Comparison of ENCODE assay signal across 8 cellular contexts in the genomic region with DNA sequence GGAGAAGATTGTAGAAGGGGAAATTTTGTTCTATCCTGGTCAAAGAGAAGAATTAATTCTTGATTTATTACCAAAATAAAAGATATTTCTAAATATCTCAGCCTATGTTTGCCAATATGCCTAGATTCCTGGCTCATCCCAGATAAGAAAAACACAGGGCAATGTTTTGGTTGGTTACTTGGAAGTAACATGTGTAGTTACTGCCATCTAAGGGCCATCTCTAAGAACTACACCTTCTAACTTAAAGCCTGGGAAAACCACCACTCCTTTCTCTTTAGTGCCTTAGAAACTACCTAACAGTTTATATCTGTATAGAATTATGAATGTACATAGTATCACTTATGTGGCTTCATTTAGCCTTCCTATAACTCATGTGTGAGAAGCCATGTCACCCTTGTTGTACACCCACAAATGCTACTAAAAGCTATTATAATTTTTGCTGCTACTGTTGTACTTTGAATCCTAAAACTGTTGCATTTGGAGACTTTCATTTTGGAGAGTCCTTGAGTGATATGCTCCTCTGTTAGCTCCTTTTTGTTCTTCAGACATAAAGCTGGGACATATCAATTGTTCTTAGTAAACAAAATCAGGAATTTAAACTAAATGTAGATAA. TPM values are rescaled to one million over a fixed set of nuclear protein-coding genes. Genes with fewer than 3 reads are reported as not detected.
DNase-seq lines count a peak whose midpoint lies in the region; ATAC-seq and TF ChIP-seq lines count a peak whose summit lies in the region.

No MANE protein-coding gene starts in this region.

- ATAC-seq in RWPE2 (ENCODE audit: low read depth) (peak; percentile 42; the same call in 1 of the 3 replicates), HG03039 (IDR thresholded peaks at IDR 0.05; ENCODE audit: unreplicated experiment) (no peak)

- no peak overlapping the region for H3K4me3 ChIP-seq in Loucy (ENCODE audit: low read length, poor library complexity, severe bottlenecking)
- H3K4me3 ChIP-seq in RWPE2 (ENCODE audit: severe bottlenecking): no peak overlapping the region

- H3K4me1 Mint-ChIP-seq in endothelial cell (ENCODE audit: unreplicated experiment): peaks cover 14% of the 10 kb centered on the region
- H3K4me1 Mint-ChIP-seq in activated CD4-positive, alpha-beta T cell treated with anti-CD3 and anti-CD28 coated beads, Interleukin-2, amount 10 ng/mL, durations not matched to agents 7 days and 5 days: peaks cover 56% of the 10 kb centered on the region

- H3K9me3 ChIP-seq in Loucy (ENCODE audit: insufficient read depth, low read depth, low read length) (no peaks in the 10 kb centered on the region), RWPE2 (ENCODE audit: severe bottlenecking) (no peaks in the 10 kb centered on the region)

- peak overlapping the region; percentile 36; the same call in 1 of the 2 replicates for H2AFZ ChIP-seq in Loucy (ENCODE audit: low read length)

- H3K4me1 ChIP-seq in Loucy (ENCODE audit: insufficient read depth, low read length, poor library complexity, severe bottlenecking) (peaks cover 18% of the 10 kb centered on the region), RWPE2 (ENCODE audit: insufficient read depth, poor library complexity, severe bottlenecking) (no peaks in the 10 kb centered on the region)

- no peak overlapping the region for H3K4me2 ChIP-seq in Loucy (ENCODE audit: low read depth, low read length, poor library complexity, severe bottlenecking)

- H3K27ac Mint-ChIP-seq in endothelial cell (ENCODE audit: unreplicated experiment): peak overlapping the region; percentile 68
- H3K27ac Mint-ChIP-seq in activated CD4-positive, alpha-beta T cell treated with anti-CD3 and anti-CD28 coated beads, Interleukin-2, amount 10 ng/mL, durations not matched to agents 7 days and 5 days: no peak overlapping the region

- no peaks in the 10 kb centered on the region for H3K9me2 ChIP-seq in Loucy (replicated peaks; ENCODE audit: low read depth, low read length)

- no peaks in the 10 kb centered on the region for H3K9me3 Mint-ChIP-seq in endothelial cell (ENCODE audit: unreplicated experiment)
- H3K9me3 Mint-ChIP-seq in activated CD4-positive, alpha-beta T cell treated with anti-CD3 and anti-CD28 coated beads, Interleukin-2, amount 10 ng/mL, durations not matched to agents 7 days and 5 days: no peaks in the 10 kb centered on the region

- H3F3A ChIP-seq in Loucy (ENCODE audit: low read depth): no peaks in the 10 kb centered on the region

- H3K9ac ChIP-seq in Loucy (ENCODE audit: low read depth, low read length, poor library complexity, severe bottlenecking): no peak overlapping the region

- no peak overlapping the region for H3K27ac ChIP-seq in RWPE2 (ENCODE audit: poor library complexity, severe bottlenecking)

- DNase-seq in Daoy (ENCODE audit: low read depth) (peak; percentile 46), RWPE2 (ENCODE audit: low spot score) (no peak), endothelial cell (ENCODE audit: low spot score) (peak; percentile 20), midbrain (lab: John Stamatoyannopoulos, UW) (peak; percentile 70), cortex of kidney (lab: John Stamatoyannopoulos, UW) (no peak)
- DNase-seq in activated CD4-positive, alpha-beta T cell treated with anti-CD3 and anti-CD28 coated beads, Interleukin-2, amount 10 ng/mL, durations not matched to agents 7 days and 5 days: no peak

- H3K36me3 ChIP-seq in Loucy (ENCODE audit: insufficient read depth, low read length) (no peaks in the 10 kb centered on the region), RWPE2 (ENCODE audit: low read depth) (no peaks in the 10 kb centered on the region)

- POLR2A ChIA-PET in activated CD4-positive, alpha-beta T cell treated with anti-CD3 and anti-CD28 coated beads, Interleukin-2, amount 10 ng/mL, durations not matched to agents 7 days and 5 days (lab: Charles Lee): no interaction called here

- H3K4me3 Mint-ChIP-seq in endothelial cell (ENCODE audit: unreplicated experiment): no peak overlapping the region
- no peak overlapping the region for H3K4me3 Mint-ChIP-seq in activated CD4-positive, alpha-beta T cell treated with anti-CD3 and anti-CD28 coated beads, Interleukin-2, amount 10 ng/mL, durations not matched to agents 7 days and 5 days

- no peaks in the 10 kb centered on the region for H3K27me3 Mint-ChIP-seq in endothelial cell (ENCODE audit: unreplicated experiment)
- no peaks in the 10 kb centered on the region for H3K27me3 Mint-ChIP-seq in activated CD4-positive, alpha-beta T cell treated with anti-CD3 and anti-CD28 coated beads, Interleukin-2, amount 10 ng/mL, durations not matched to agents 7 days and 5 days

- peaks cover 6% of the 10 kb centered on the region for H3K36me3 Mint-ChIP-seq in endothelial cell (ENCODE audit: low read depth, unreplicated experiment)
- H3K36me3 Mint-ChIP-seq in activated CD4-positive, alpha-beta T cell treated with anti-CD3 and anti-CD28 coated beads, Interleukin-2, amount 10 ng/mL, durations not matched to agents 7 days and 5 days (ENCODE audit: low read depth): no peaks in the 10 kb centered on the region

- H3K27me3 ChIP-seq in Loucy (ENCODE audit: insufficient read depth, low read length, poor library complexity, severe bottlenecking): no peaks in the 10 kb centered on the region
- H3K27me3 ChIP-seq in RWPE2 (ENCODE audit: insufficient read depth, poor library complexity, severe bottlenecking): no peaks in the 10 kb centered on the region

- no peaks in the 10 kb centered on the region for H4K20me1 ChIP-seq in Loucy (ENCODE audit: insufficient read depth, low read length, poor library complexity, severe bottlenecking)

- CTCF ChIA-PET in activated CD4-positive, alpha-beta T cell treated with anti-CD3 and anti-CD28 coated beads, Interleukin-2, amount 10 ng/mL, durations not matched to agents 7 days and 5 days (lab: Charles Lee): interaction anchor here (1.0 to 2.3 kb wide), 7 partner anchors 11 to 820 kb away, joined by 3 to 8 read pairs (median 3); no protein-coding TSS in a partner anchor

- no peaks in the 10 kb centered on the region for H3K79me2 ChIP-seq in Loucy (ENCODE audit: insufficient read depth, low read length)

- peak; percentile 77 for TF ChIP-seq CTCF in Loucy (conservative IDR thresholded peaks at IDR 0.05; ENCODE audit: low read length)
- peak; percentile 81 for TF ChIP-seq CTCF in RWPE2 (IDR thresholded peaks at IDR 0.05; ENCODE audit: poor library complexity, severe bottlenecking)
- peak; percentile 68 for TF ChIP-seq CTCF in endothelial cell (IDR thresholded peaks at IDR 0.05; ENCODE audit: unreplicated experiment)

RNA-seq across cellular contexts. Expression of a gene that starts 4.5 kb away (rescaled TPM):
- 3.9 and 5.3 TPM in 2 replicates for total RNA-seq in Daoy (2014; rRNA removed; shearing (Covaris generic))
- 29.2 TPM for total RNA-seq in endothelial cell (ENCODE audit: unreplicated experiment)
- 1 to 10 TPM; 4.2 to 5.7 TPM for total RNA-seq in activated CD4-positive, alpha-beta T cell treated with anti-CD3 and anti-CD28 coated beads, Interleukin-2, amount 10 ng/mL, durations not matched to agents 7 days and 5 days

Comparison
In these comparisons a context has a peak if more than half of its experiments do, and no peak if none do; other contexts are left out.
1. DNase-seq: peak in Daoy (single experiment), endothelial cell (single experiment) and midbrain (single experiment); none in RWPE2 (single experiment), cortex of kidney (single experiment) and activated CD4-positive, alpha-beta T cell treated with anti-CD3 and anti-CD28 coated beads, Interleukin-2, amount 10 ng/mL, durations not matched to agents 7 days and 5 days (single experiment).
2. Peak in every context shown above with its lines, with median percentiles within 50 percentile points of each other: CTCF ChIP-seq.